In the genomic region with DNA sequence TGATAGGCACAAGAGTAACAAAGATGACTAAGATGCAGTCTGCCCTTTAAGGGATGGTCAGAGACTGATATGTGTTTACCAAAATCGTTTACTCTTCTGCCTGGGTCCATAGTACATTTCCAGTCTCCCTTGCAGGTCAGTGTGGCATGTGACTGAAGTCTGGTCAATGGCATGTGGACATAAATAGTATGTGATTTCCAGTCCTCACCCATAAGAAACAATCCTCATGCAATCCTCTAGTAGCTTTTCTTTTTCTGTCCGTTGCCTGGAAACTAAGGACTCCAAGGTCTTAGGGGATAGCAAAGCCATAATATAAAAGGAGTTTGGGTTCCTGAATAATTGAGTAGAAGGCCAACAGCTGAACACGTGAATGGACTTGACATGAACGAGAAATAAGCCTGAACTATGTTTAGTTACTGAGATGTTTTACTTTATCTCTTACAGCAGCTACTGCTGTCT, we compare ENCODE assay signal across 8 cellular contexts. TPM values are rescaled to one million over a fixed set of nuclear protein-coding genes. Genes with fewer than 3 reads are reported as not detected.
DNase-seq lines count a peak whose midpoint lies in the region; ATAC-seq and TF ChIP-seq lines count a peak whose summit lies in the region.

No MANE protein-coding gene starts in this region.

- peaks cover 42% of the 10 kb centered on the region for H3K4me1 Mint-ChIP-seq in activated T-cell treated with anti-CD3 and anti-CD28 coated beads, Interleukin-2, amount 50 U/mL, for 4 hours (ENCODE audit: low read depth)

- no peak for TF ChIP-seq CTCF in tibial artery (IDR thresholded peaks at IDR 0.05)

- H3K9me3 ChIP-seq in tibial artery, result no peaks in the 10 kb centered on the region

- peaks cover 0 to 15% (median 0%) of the 10 kb centered on the region in 4 donors for H3K4me1 ChIP-seq in tibial artery

- H3K27me3 Mint-ChIP-seq in activated T-cell treated with anti-CD3 and anti-CD28 coated beads, Interleukin-2, amount 50 U/mL, for 4 hours (ENCODE audit: low read depth), result no peaks in the 10 kb centered on the region

- intact Hi-C loops in tibial artery (cut with DNase I; ENCODE audit: low total_unique reads), result no loop called here

- H3K4me3 ChIP-seq in tibial artery, result peak overlapping the region; percentile 69 to 93

- H3K4me3 Mint-ChIP-seq in activated T-cell treated with anti-CD3 and anti-CD28 coated beads, Interleukin-2, amount 50 U/mL, for 4 hours, result peak overlapping the region; percentile 91

- peaks cover 2% of the 10 kb centered on the region for H3K36me3 Mint-ChIP-seq in activated T-cell treated with anti-CD3 and anti-CD28 coated beads, Interleukin-2, amount 50 U/mL, for 4 hours (ENCODE audit: insufficient read depth)

- H3K9me3 Mint-ChIP-seq in activated T-cell treated with anti-CD3 and anti-CD28 coated beads, Interleukin-2, amount 50 U/mL, for 4 hours, result no peaks in the 10 kb centered on the region

- no peaks in the 10 kb centered on the region for H3K27me3 ChIP-seq in tibial artery

- peak overlapping the region; percentile 64 for H3K27ac ChIP-seq in angular gyrus (ENCODE audit: low read depth, low read length)
- peak overlapping the region; percentile 87 to 93 for H3K27ac ChIP-seq in tibial artery

- DNase-seq in activated T-cell treated with anti-CD3 and anti-CD28 coated beads, Interleukin-2, amount 50 U/mL, for 4 hours, result no peak
- DNase-seq in activated T-cell treated with anti-CD3 and anti-CD28 coated beads, Interleukin-2, amount 50 U/mL, for 48 hours, result no peak
- DNase-seq in HuH-7 (ENCODE audit: low spot score) (peak; percentile 44), kidney tubule cell (ENCODE audit: low spot score) (peak; percentile 17), tibial artery (no peak), NCI-H1105 treated with DMSO at 0.1 percent for 48 hours (lab: John Stamatoyannopoulos, UW) (no peak)

- no peak for ATAC-seq in activated T-cell treated with anti-CD3 and anti-CD28 coated beads, Interleukin-2, amount 50 U/mL, for 4 hours
- no peak for ATAC-seq in HG02970 (IDR thresholded peaks at IDR 0.05; ENCODE audit: low FRiP score, unreplicated experiment)

- H3K36me3 ChIP-seq in tibial artery, result peaks cover 0 to 2% (median under 1%) of the 10 kb centered on the region in 3 donors

RNA-seq across cellular contexts. Expression of gene SLC9B2, which starts 1.1 kb away (rescaled TPM):
- total RNA-seq in activated T-cell treated with anti-CD3 and anti-CD28 coated beads, Interleukin-2, amount 50 U/mL, for 4 hours, result 10 to 100 TPM; 41.7 to 47.0 (median 44.4) TPM

RNA-seq across cellular contexts. Expression of gene BDH2, which starts 24.2 kb away (rescaled TPM):
- 1 to 10 TPM; 6.7 to 9.0 (median 7.3) TPM for total RNA-seq in activated T-cell treated with anti-CD3 and anti-CD28 coated beads, Interleukin-2, amount 50 U/mL, for 4 hours

RNA-seq across cellular contexts. Expression of gene SLC9B1, which starts 56.0 kb away (rescaled TPM):
- total RNA-seq in activated T-cell treated with anti-CD3 and anti-CD28 coated beads, Interleukin-2, amount 50 U/mL, for 4 hours, result under 1 TPM; 0.47 to 0.68 (median 0.56) TPM

Comparison
In these comparisons a context has a peak if more than half of its experiments do, and no peak if none do; other contexts are left out.
1. DNase-seq: peak in HuH-7 (single experiment) and kidney tubule cell (single experiment); none in activated T-cell treated with anti-CD3 and anti-CD28 coated beads, Interleukin-2, amount 50 U/mL, for 4 hours (single experiment), activated T-cell treated with anti-CD3 and anti-CD28 coated beads, Interleukin-2, amount 50 U/mL, for 48 hours (0 of 2), tibial artery (0 of 2) and NCI-H1105 treated with DMSO at 0.1 percent for 48 hours (single experiment).